ENCODE assay signal across 17 cellular contexts in the genomic region with DNA sequence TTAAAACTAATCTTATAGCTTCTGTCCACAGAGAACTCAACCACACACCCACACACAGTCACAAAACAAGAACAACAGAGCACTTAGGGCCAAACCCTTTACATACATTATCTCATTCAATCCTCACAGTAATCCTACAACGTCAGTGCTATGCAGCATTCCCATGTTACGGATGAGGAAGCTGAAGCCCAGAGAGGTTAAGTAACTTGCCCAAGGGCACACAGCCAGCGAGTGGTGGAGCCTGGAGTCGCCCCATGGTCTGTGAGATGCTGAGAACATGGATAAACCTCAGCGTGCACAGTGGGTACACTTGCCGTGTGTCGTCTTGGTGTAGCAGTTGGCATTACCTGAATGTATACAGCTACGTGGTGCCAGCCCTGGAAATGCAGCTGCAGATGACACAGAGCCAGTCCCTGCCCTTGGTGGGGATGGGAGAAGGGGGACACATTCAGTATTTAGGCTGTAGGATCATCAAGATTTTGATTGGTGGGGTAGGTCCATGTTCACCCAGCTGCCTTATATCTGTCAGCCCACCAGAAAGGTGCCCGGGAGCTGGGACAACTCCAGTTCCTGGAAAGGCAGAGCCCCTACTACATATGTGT.
"Had no signal": no experiment of that assay in that cellular context is flagged by ENCODE, and none has a peak within 500 bp of the region (broad histone marks: within the 10 kb centered on the region; RNA-seq: fewer than 3 reads in every experiment).

No MANE protein-coding gene starts in this region.

- H3K27ac ChIP-seq: dorsolateral prefrontal cortex, gastrocnemius medialis, heart left ventricle, neutrophil, tibial nerve had no signal

- H3K4me3 ChIP-seq: dorsolateral prefrontal cortex, gastrocnemius medialis, heart left ventricle, lung, tibial nerve had no signal

- H3K9me3 ChIP-seq: gastrocnemius medialis, heart left ventricle, neutrophil, tibial nerve had no signal

- ATAC-seq: activated CD4-positive, CD25-positive, alpha-beta regulatory T cell treated with anti-CD3 and anti-CD28 coated beads, Interleukin-2, amount 50 U/mL, for 24 hours; activated naive CD8-positive, alpha-beta T cell treated with anti-CD3 and anti-CD28 coated beads, Interleukin-2, amount 50 U/mL, for 24 hours; activated T-helper 17 cell treated with anti-CD3 and anti-CD28 coated beads, Interleukin-2, amount 50 U/mL, for 72 hours; gastrocnemius medialis; heart left ventricle had no signal

- H3K36me3 ChIP-seq: gastrocnemius medialis, heart left ventricle, neutrophil, tibial nerve had no signal

- H3K4me1 ChIP-seq: gastrocnemius medialis, heart left ventricle had no signal

- DNase-seq: activated CD4-positive, alpha-beta T cell treated with anti-CD3 and anti-CD28 coated beads, Interleukin-2, amount 50 U/mL, for 4 hours; activated naive CD4-positive, alpha-beta T cell treated with anti-CD3 and anti-CD28 coated beads for 36 hours; activated naive CD8-positive, alpha-beta T cell treated with anti-CD3 and anti-CD28 coated beads, Interleukin-2, amount 50 U/mL, for 24 hours; erythroblast; gastrocnemius medialis; heart left ventricle; naive B cell; retina; stimulated activated CD4-positive, alpha-beta T cell treated with anti-CD3 and anti-CD28 coated beads, Interleukin-4, amount 100 ng/mL, for 24 hours; stimulated activated naive CD4-positive, alpha-beta T cell; SW 1271 had no signal
